26 cellular contexts compared by ENCODE assay signal in the genomic region with DNA sequence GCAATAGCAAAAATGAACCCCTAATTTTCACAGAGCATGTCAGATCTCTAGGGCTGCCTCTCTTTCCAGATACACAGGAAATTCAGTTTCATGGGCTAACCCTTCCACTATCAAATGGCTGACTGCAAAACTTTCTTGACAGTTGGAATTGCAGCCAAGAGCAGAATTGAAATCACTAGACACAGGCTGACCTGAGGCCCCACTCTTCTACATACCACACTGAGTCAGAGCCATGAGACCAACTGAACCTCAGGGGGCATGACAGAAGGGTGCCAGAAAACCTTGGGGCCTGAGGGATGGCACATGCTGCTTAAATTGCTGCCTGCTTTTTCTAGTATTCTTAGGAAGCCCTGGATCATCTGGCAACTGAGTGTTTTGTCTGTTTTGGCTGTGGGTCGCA. TPM values are rescaled to one million over a fixed set of nuclear protein-coding genes. Genes with fewer than 3 reads are reported as not detected.
DNase-seq lines count a peak whose midpoint lies in the region; ATAC-seq, FAIRE-seq and TF ChIP-seq lines count a peak whose summit lies in the region.
"Had no signal": no experiment of that assay in that cellular context is flagged by ENCODE, and none has a peak within 500 bp of the region (broad histone marks: within the 10 kb centered on the region; RNA-seq: fewer than 3 reads in every experiment).

No MANE protein-coding gene starts in this region.

- no peak for TF ChIP-seq CTCF in astrocyte (IDR thresholded peaks at IDR 0.05; ENCODE audit: insufficient read depth, low read depth, low read length)

- no peaks in the 10 kb centered on the region for H3K9me3 Mint-ChIP-seq in astrocyte (ENCODE audit: unreplicated experiment)
- H3K9me3 Mint-ChIP-seq: activated T-helper 2 cell treated with anti-CD3 and anti-CD28 coated beads, Interferon-gamma antibody, Interleukin-2, Interleukin-4, amounts not matched to agents 10 μg/mL and 5 μg/mL and 100 μg/mL, durations not matched to agents 14 hours and 24 hours and 36 hours; natural killer cell treated with Interleukin-12 subunit alpha and Interleukin-12 subunit beta and Interleukin-15 and Interleukin-18, amount 100 ng/mL, for 72 hours; T-helper 1 cell treated with Interleukin-12 subunit alpha and Interleukin-12 subunit beta and Interleukin-4 antibody, amounts not matched to agents 30 μg/mL and 1 μg/mL, for 36 hours; type B pancreatic cell had no signal

- H3K27me3 ChIP-seq in MG63: no peaks in the 10 kb centered on the region
- peaks cover 5% of the 10 kb centered on the region for H3K27me3 ChIP-seq in astrocyte (ENCODE audit: insufficient read depth, low read length)

- no peaks in the 10 kb centered on the region for H3K9me3 ChIP-seq in MG63
- H3K9me3 ChIP-seq in astrocyte (ENCODE audit: insufficient read depth, low read depth, low read length): no peaks in the 10 kb centered on the region
- H3K9me3 ChIP-seq: prostate gland had no signal

- peaks cover 9% of the 10 kb centered on the region for H3K4me1 ChIP-seq in astrocyte (ENCODE audit: insufficient read depth, low read length)
- H3K4me1 ChIP-seq: prostate gland had no signal

- H3K36me3 ChIP-seq in MG63: no peaks in the 10 kb centered on the region
- H3K36me3 ChIP-seq in astrocyte (ENCODE audit: insufficient read depth, low read length): no peaks in the 10 kb centered on the region
- H3K36me3 ChIP-seq: prostate gland had no signal

- no peak overlapping the region for H3K9ac ChIP-seq in astrocyte (ENCODE audit: low read length)

- peaks cover 14% of the 10 kb centered on the region for H3K4me1 Mint-ChIP-seq in astrocyte (ENCODE audit: low read depth, unreplicated experiment)

- no peak overlapping the region for H3K4me3 ChIP-seq in MG63
- no peak overlapping the region for H3K4me3 ChIP-seq in astrocyte (ENCODE audit: insufficient read depth, low read depth, low read length)
- H3K4me3 ChIP-seq: coronary artery, prostate gland had no signal

- H3K27me3 Mint-ChIP-seq in astrocyte (ENCODE audit: low read depth, unreplicated experiment): peaks cover 24% of the 10 kb centered on the region

- no peaks in the 10 kb centered on the region for H4K20me1 ChIP-seq in astrocyte (ENCODE audit: insufficient read depth, low read length)

- H3K4me3 Mint-ChIP-seq in astrocyte (ENCODE audit: unreplicated experiment): no peak overlapping the region
- H3K4me3 Mint-ChIP-seq: natural killer cell treated with Interleukin-12 subunit alpha and Interleukin-12 subunit beta and Interleukin-15 and Interleukin-18, amount 100 ng/mL, for 72 hours; T-helper 1 cell treated with Interleukin-12 subunit alpha and Interleukin-12 subunit beta and Interleukin-4 antibody, amounts not matched to agents 30 μg/mL and 1 μg/mL, for 36 hours; WTC11 had no signal

- no peak for FAIRE-seq in astrocyte (lab: Jason Lieb, UNC)
- FAIRE-seq: GM18507, H54 had no signal

- no peaks in the 10 kb centered on the region for H3K79me2 ChIP-seq in astrocyte (ENCODE audit: insufficient read depth, low read length)

- no peak overlapping the region for H2AFZ ChIP-seq in astrocyte (ENCODE audit: low read depth, low read length)

- H3K36me3 Mint-ChIP-seq in astrocyte (ENCODE audit: low read depth, unreplicated experiment): no peaks in the 10 kb centered on the region
- H3K36me3 Mint-ChIP-seq: natural killer cell treated with Interleukin-12 subunit alpha and Interleukin-12 subunit beta and Interleukin-15 and Interleukin-18, amount 100 ng/mL, for 72 hours; WTC11 had no signal

- H3K4me2 ChIP-seq in astrocyte (ENCODE audit: low read length): no peak overlapping the region

- ATAC-seq in HG02759 (IDR thresholded peaks at IDR 0.05; ENCODE audit: unreplicated experiment) (no peak), GM19467 (IDR thresholded peaks at IDR 0.05; ENCODE audit: unreplicated experiment) (no peak), HG02852 (IDR thresholded peaks at IDR 0.05; ENCODE audit: unreplicated experiment) (no peak)
- ATAC-seq: natural killer cell treated with Interleukin-12 subunit alpha and Interleukin-12 subunit beta and Interleukin-15 and Interleukin-18, amount 100 ng/mL, for 72 hours; WTC11 had no signal

- no peak overlapping the region for H3K27ac ChIP-seq in astrocyte (ENCODE audit: low read depth, low read length)
- H3K27ac ChIP-seq: coronary artery, prostate gland had no signal

- H3K27ac Mint-ChIP-seq in astrocyte (ENCODE audit: unreplicated experiment): no peak overlapping the region
- H3K27ac Mint-ChIP-seq: activated T-helper 2 cell treated with anti-CD3 and anti-CD28 coated beads, Interferon-gamma antibody, Interleukin-2, Interleukin-4, amounts not matched to agents 10 μg/mL and 5 μg/mL and 100 μg/mL, durations not matched to agents 14 hours and 24 hours and 36 hours; natural killer cell treated with Interleukin-12 subunit alpha and Interleukin-12 subunit beta and Interleukin-15 and Interleukin-18, amount 100 ng/mL, for 72 hours; T-helper 1 cell treated with Interleukin-12 subunit alpha and Interleukin-12 subunit beta and Interleukin-4 antibody, amounts not matched to agents 30 μg/mL and 1 μg/mL, for 36 hours; type B pancreatic cell; WTC11 had no signal

- peak; percentile 4 for DNase-seq in A172 (ENCODE audit: low spot score)
- DNase-seq in MG63: peak; percentile 74
- peak; percentile 13 for DNase-seq in astrocyte (ENCODE audit: low read depth)
- DNase-seq in iris pigment epithelial cell (ENCODE audit: low read depth): peak; percentile 24
- DNase-seq in activated effector memory CD4-positive, alpha-beta T cell treated with Interleukin-2 at 50 U/mL for 16 hours: no peak
- DNase-seq: 8988T; activated CD8-positive, alpha-beta memory T cell treated with anti-CD3 and anti-CD28 coated beads for 24 hours; C1 segment of cervical spinal cord; DMS153; KBM-7; NCI-H1417 treated with DMSO at 0.1 percent for 48 hours; stimulated activated CD4-positive, alpha-beta T cell treated with anti-CD3 and anti-CD28 coated beads, Interleukin-12 subunit alpha, Interleukin-12 subunit beta, amount 100 ng/mL, for 4 hours; stimulated activated naive CD4-positive, alpha-beta T cell had no signal

RNA-seq across cellular contexts. Expression of a gene that starts 1.7 kb away (rescaled TPM):
- not detected in 2 replicates for total RNA-seq in A172 (2014; rRNA removed; shearing (Covaris generic))
- total RNA-seq in MG63 (2014; rRNA removed; shearing (Covaris generic); ENCODE audit: low replicate concordance): not detected in 2 replicates
- 0.43 and 0.57 TPM in 2 replicates for total RNA-seq in astrocyte
- total RNA-seq: activated T-helper 2 cell treated with anti-CD3 and anti-CD28 coated beads, Interferon-gamma antibody, Interleukin-2, Interleukin-4, amounts not matched to agents 10 μg/mL and 5 μg/mL and 100 μg/mL, durations not matched to agents 14 hours and 24 hours and 36 hours; lung microvascular endothelial cell; natural killer cell treated with Interleukin-12 subunit alpha and Interleukin-12 subunit beta and Interleukin-15 and Interleukin-18, amount 100 ng/mL, for 72 hours had no signal
